ENCODE assay signal across 9 cellular contexts in genomic region chr15:52527196-52527897, GRCh38. TPM values are rescaled to one million over a fixed set of nuclear protein-coding genes. Genes with fewer than 3 reads are reported as not detected.
A peak's percentile ranks its signal among the peaks of the same experiment; 100 is the strongest.
DNase-seq lines count a peak whose midpoint lies in the region; ATAC-seq and TF ChIP-seq lines count a peak whose summit lies in the region.
"Had no signal": no experiment of that assay in that cellular context is flagged by ENCODE, and none has a peak within 500 bp of the region (broad histone marks: within the 10 kb centered on the region; RNA-seq: fewer than 3 reads in every experiment).

No MANE protein-coding gene starts in this region.

- peaks cover 10% of the 10 kb centered on the region for H3F3A ChIP-seq in SK-N-SH (replicated peaks; ENCODE audit: insufficient read depth)

- CTCF ChIA-PET in SK-N-SH (lab: Yijun Ruan, JAX), result interaction anchor here (1.2 to 1.5 kb wide), 2 partner anchors 195 to 196 kb away, joined by 3 read pairs; no protein-coding TSS in a partner anchor

- no peaks in the 10 kb centered on the region for H3K9me3 ChIP-seq in SK-N-SH
- H3K9me3 ChIP-seq in gastroesophageal sphincter, result no peaks in the 10 kb centered on the region

- H3K4me1 Mint-ChIP-seq in stimulated activated effector memory CD8-positive, alpha-beta T cell treated with anti-CD3 and anti-CD28 coated beads, Interleukin-12 subunit alpha, Interleukin-12 subunit beta, amount 100 ng/mL, for 72 hours, result peaks cover 49% of the 10 kb centered on the region

- peaks cover 8% of the 10 kb centered on the region for H4K20me1 ChIP-seq in SK-N-SH (ENCODE audit: insufficient read depth)

- no peak for TF ChIP-seq POLR2A in gastroesophageal sphincter (IDR thresholded peaks at IDR 0.05)

- TF ChIP-seq EP300 in SK-N-SH (IDR thresholded peaks at IDR 0.05; ENCODE audit: borderline replicate concordance in 1 of 2, low read depth in 1 of 2, low read length in 1 of 2), result no peak
- TF ChIP-seq EP300 in gastroesophageal sphincter (IDR thresholded peaks at IDR 0.05), result no peak

- 90% methylated on average over 7 of the region's 7 CpGs for WGBS in SK-N-SH (ENCODE audit: low lambda C conversion rate)
- 79 to 90% methylated on average over 7 of the region's 7 CpGs for WGBS in gastroesophageal sphincter (ENCODE audit: low coverage in 1 of 2), 2 donors

- TF ChIP-seq CTCF in SK-N-SH (IDR thresholded peaks at IDR 0.05) (no peak), WI38 (IDR thresholded peaks at IDR 0.05; ENCODE audit: low read depth, low read length) (no peak), gastroesophageal sphincter (IDR thresholded peaks at IDR 0.05) (no peak)

- H3K4me3 ChIP-seq in SK-N-SH (ENCODE audit: low read depth in 2 of 2, low read length in 1 of 2), result peak overlapping the region; percentile 83 to 93
- peak overlapping the region; percentile 74 for H3K4me3 ChIP-seq in WI38 (ENCODE audit: low read depth, low read length)
- H3K4me3 ChIP-seq in gastroesophageal sphincter, result peak overlapping the region in 1 of 2 donors; percentile 76

- H3K27ac Mint-ChIP-seq in stimulated activated effector memory CD8-positive, alpha-beta T cell treated with anti-CD3 and anti-CD28 coated beads, Interleukin-12 subunit alpha, Interleukin-12 subunit beta, amount 100 ng/mL, for 72 hours, result no peak overlapping the region

- peak overlapping the region; percentile 90 for H3K4me2 ChIP-seq in SK-N-SH

- H3K27me3 ChIP-seq in SK-N-SH (ENCODE audit: insufficient read depth), result no peaks in the 10 kb centered on the region
- no peaks in the 10 kb centered on the region for H3K27me3 ChIP-seq in gastroesophageal sphincter

- H3K4me1 ChIP-seq in SK-N-SH (ENCODE audit: control insufficient read depth in 1 of 2, insufficient read depth in 2 of 2, low read depth in 1 of 2, low read length in 1 of 2), result peaks cover 0 to 13% of the 10 kb centered on the region in 2 experiments; a peak in 2 of 4 replicates
- peaks cover 0 to 41% (median 4%) of the 10 kb centered on the region in 3 donors for H3K4me1 ChIP-seq in gastroesophageal sphincter

- H3K27ac ChIP-seq in SK-N-SH (ENCODE audit: low read depth in 2 of 2, low read length in 1 of 2) (no peak overlapping the region; a peak in 1 of 4 replicates), gastroesophageal sphincter (peak overlapping the region in 3 of 4 donors; percentile 86 to 90 (median 89))
- H3K27ac ChIP-seq: 22Rv1 had no signal

- no peaks in the 10 kb centered on the region for H3K36me3 ChIP-seq in SK-N-SH (replicated peaks in 1 of 2; ENCODE audit: control insufficient read depth in 1 of 2, insufficient read depth in 2 of 2, low read length in 1 of 2)
- H3K36me3 ChIP-seq in gastroesophageal sphincter, result no peaks in the 10 kb centered on the region

- peaks cover 35% of the 10 kb centered on the region for H3K79me2 ChIP-seq in SK-N-SH (ENCODE audit: insufficient read depth)

- H3K36me3 Mint-ChIP-seq in stimulated activated effector memory CD8-positive, alpha-beta T cell treated with anti-CD3 and anti-CD28 coated beads, Interleukin-12 subunit alpha, Interleukin-12 subunit beta, amount 100 ng/mL, for 72 hours, result peaks cover 5% of the 10 kb centered on the region

- no peak for TF ChIP-seq RAD21 in SK-N-SH (IDR thresholded peaks at IDR 0.05; ENCODE audit: low read length)

- peak overlapping the region; percentile 89 for H3K4me3 Mint-ChIP-seq in stimulated activated effector memory CD8-positive, alpha-beta T cell treated with anti-CD3 and anti-CD28 coated beads, Interleukin-12 subunit alpha, Interleukin-12 subunit beta, amount 100 ng/mL, for 72 hours

- no peaks in the 10 kb centered on the region for H3K9me2 ChIP-seq in SK-N-SH

- POLR2A ChIA-PET in SK-N-SH (lab: Yijun Ruan, JAX), result no interaction called here

- DNase-seq in SK-N-SH (no peak), NCI-H524 (lab: John Stamatoyannopoulos, UW) (no peak), dermis blood vessel endothelial cell (no peak)
- no peak for DNase-seq in stimulated activated effector memory CD8-positive, alpha-beta T cell treated with anti-CD3 and anti-CD28 coated beads, Interleukin-12 subunit alpha, Interleukin-12 subunit beta, amount 100 ng/mL, for 72 hours (ENCODE audit: low spot score in 2 of 2)

- no peak overlapping the region for H2AFZ ChIP-seq in SK-N-SH (ENCODE audit: low read depth)

- H3K9me3 Mint-ChIP-seq in stimulated activated effector memory CD8-positive, alpha-beta T cell treated with anti-CD3 and anti-CD28 coated beads, Interleukin-12 subunit alpha, Interleukin-12 subunit beta, amount 100 ng/mL, for 72 hours, result no peaks in the 10 kb centered on the region

- no peak for ATAC-seq in SK-N-SH treated with all-trans-retinoic acid at 6 μM for 48 hours
- no peak for ATAC-seq in gastroesophageal sphincter
- no peak for ATAC-seq in stimulated activated effector memory CD8-positive, alpha-beta T cell treated with anti-CD3 and anti-CD28 coated beads, Interleukin-12 subunit alpha, Interleukin-12 subunit beta, amount 100 ng/mL, for 72 hours
- no peak for ATAC-seq in HG02571 (IDR thresholded peaks at IDR 0.05; ENCODE audit: unreplicated experiment)

- no peak overlapping the region; the same call in 1 of the 2 replicates for H3K9ac ChIP-seq in SK-N-SH

TF ChIP-seq in SK-N-SH, 30 proteins besides CTCF, POLR2A, EP300 and RAD21 (continues in another document):
- TF ChIP-seq TEAD4 (IDR thresholded peaks at IDR 0.05; ENCODE audit: borderline replicate concordance, insufficient read depth), result no peak
- TF ChIP-seq FOSL2 (IDR thresholded peaks at IDR 0.05; ENCODE audit: borderline replicate concordance, low read depth), result no peak
- no peak for TF ChIP-seq CHD2 (IDR thresholded peaks at IDR 0.05; ENCODE audit: low read length, partially characterized antibody)
- TF ChIP-seq MAX (IDR thresholded peaks at IDR 0.05; ENCODE audit: low read depth), result no peak
- TF ChIP-seq, protein P1, sequence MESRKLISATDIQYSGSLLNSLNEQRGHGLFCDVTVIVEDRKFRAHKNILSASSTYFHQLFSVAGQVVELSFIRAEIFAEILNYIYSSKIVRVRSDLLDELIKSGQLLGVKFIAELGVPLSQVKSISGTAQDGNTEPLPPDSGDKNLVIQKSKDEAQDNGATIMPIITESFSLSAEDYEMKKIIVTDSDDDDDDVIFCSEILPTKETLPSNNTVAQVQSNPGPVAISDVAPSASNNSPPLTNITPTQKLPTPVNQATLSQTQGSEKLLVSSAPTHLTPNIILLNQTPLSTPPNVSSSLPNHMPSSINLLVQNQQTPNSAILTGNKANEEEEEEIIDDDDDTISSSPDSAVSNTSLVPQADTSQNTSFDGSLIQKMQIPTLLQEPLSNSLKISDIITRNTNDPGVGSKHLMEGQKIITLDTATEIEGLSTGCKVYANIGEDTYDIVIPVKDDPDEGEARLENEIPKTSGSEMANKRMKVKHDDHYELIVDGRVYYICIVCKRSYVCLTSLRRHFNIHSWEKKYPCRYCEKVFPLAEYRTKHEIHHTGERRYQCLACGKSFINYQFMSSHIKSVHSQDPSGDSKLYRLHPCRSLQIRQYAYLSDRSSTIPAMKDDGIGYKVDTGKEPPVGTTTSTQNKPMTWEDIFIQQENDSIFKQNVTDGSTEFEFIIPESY (IDR thresholded peaks at IDR 0.05; ENCODE audit: borderline replicate concordance, low read depth), result no peak
- TF ChIP-seq NRF1 (IDR thresholded peaks at IDR 0.05; ENCODE audit: low read depth, low read length), result no peak
- TF ChIP-seq SIN3A (IDR thresholded peaks at IDR 0.05; ENCODE audit: borderline replicate concordance, low read depth, low read length), result no peak

TF ChIP-seq in SK-N-SH treated with all-trans-retinoic acid at 6 μM for 48 hours, 23 proteins besides CTCF, POLR2A, EP300 and RAD21 (continues in another document):
- TF ChIP-seq TCF4 (CRISPR knock-in tag; IDR thresholded peaks at IDR 0.05; ENCODE audit: borderline replicate concordance) (no peak), RARB (CRISPR knock-in tag; IDR thresholded peaks at IDR 0.05) (no peak), TOX (CRISPR knock-in tag; IDR thresholded peaks at IDR 0.05; ENCODE audit: borderline replicate concordance) (no peak), ESRRG (CRISPR knock-in tag; IDR thresholded peaks at IDR 0.05) (no peak), ZNF565 (CRISPR knock-in tag; conservative IDR thresholded peaks at IDR 0.05; ENCODE audit: low read depth) (no peak), ZFP30 (CRISPR knock-in tag; IDR thresholded peaks at IDR 0.05) (no peak), ZC3H10 (CRISPR knock-in tag; IDR thresholded peaks at IDR 0.05) (no peak)
- TF ChIP-seq, protein P2, sequence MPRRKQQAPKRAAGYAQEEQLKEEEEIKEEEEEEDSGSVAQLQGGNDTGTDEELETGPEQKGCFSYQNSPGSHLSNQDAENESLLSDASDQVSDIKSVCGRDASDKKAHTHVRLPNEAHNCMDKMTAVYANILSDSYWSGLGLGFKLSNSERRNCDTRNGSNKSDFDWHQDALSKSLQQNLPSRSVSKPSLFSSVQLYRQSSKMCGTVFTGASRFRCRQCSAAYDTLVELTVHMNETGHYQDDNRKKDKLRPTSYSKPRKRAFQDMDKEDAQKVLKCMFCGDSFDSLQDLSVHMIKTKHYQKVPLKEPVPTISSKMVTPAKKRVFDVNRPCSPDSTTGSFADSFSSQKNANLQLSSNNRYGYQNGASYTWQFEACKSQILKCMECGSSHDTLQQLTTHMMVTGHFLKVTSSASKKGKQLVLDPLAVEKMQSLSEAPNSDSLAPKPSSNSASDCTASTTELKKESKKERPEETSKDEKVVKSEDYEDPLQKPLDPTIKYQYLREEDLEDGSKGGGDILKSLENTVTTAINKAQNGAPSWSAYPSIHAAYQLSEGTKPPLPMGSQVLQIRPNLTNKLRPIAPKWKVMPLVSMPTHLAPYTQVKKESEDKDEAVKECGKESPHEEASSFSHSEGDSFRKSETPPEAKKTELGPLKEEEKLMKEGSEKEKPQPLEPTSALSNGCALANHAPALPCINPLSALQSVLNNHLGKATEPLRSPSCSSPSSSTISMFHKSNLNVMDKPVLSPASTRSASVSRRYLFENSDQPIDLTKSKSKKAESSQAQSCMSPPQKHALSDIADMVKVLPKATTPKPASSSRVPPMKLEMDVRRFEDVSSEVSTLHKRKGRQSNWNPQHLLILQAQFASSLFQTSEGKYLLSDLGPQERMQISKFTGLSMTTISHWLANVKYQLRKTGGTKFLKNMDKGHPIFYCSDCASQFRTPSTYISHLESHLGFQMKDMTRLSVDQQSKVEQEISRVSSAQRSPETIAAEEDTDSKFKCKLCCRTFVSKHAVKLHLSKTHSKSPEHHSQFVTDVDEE (CRISPR knock-in tag; IDR thresholded peaks at IDR 0.05), result no peak

RNA-seq across cellular contexts. Expression of gene MYO5A, which starts 1.3 kb away (rescaled TPM):
- 11.0 and 12.1 TPM in 2 replicates for polyA plus RNA-seq in SK-N-SH (2012; rRNA removed)
- polyA plus RNA-seq in SK-N-SH (2012; cell fraction: cytosol; rRNA removed), result 11.0 and 12.7 TPM in 2 replicates
- polyA plus RNA-seq in SK-N-SH (2012; cell fraction: nucleus; rRNA removed), result 11.3 and 16.1 TPM in 2 replicates
- total RNA-seq in gastroesophageal sphincter, result 10 to 100 TPM; 24.3 to 41.9 (median 31.2) TPM
- 59.9 and 115 TPM in 2 replicates for total RNA-seq in dermis blood vessel endothelial cell

RNA-seq across cellular contexts. Expression of gene ARPP19, which starts 41.5 kb away (rescaled TPM):
- 29.0 and 47.1 TPM in 2 replicates for polyA plus RNA-seq in SK-N-SH (2012; rRNA removed)
- 59.4 and 70.0 TPM in 2 replicates for polyA plus RNA-seq in SK-N-SH (2012; cell fraction: cytosol; rRNA removed)
- polyA plus RNA-seq in SK-N-SH (2012; cell fraction: nucleus; rRNA removed), result 7.3 and 18.2 TPM in 2 replicates
- total RNA-seq in gastroesophageal sphincter, result 100 to 1,000 TPM; 172 to 226 (median 193) TPM
- total RNA-seq in dermis blood vessel endothelial cell, result 147 and 176 TPM in 2 replicates

Comparison
In these comparisons a context has a peak if more than half of its experiments do, and no peak if none do; other contexts are left out.
1. H3K27ac ChIP-seq: peak in gastroesophageal sphincter (3 of 4); none in SK-N-SH (0 of 2).